21 cellular contexts compared by ENCODE assay signal in the genomic region with DNA sequence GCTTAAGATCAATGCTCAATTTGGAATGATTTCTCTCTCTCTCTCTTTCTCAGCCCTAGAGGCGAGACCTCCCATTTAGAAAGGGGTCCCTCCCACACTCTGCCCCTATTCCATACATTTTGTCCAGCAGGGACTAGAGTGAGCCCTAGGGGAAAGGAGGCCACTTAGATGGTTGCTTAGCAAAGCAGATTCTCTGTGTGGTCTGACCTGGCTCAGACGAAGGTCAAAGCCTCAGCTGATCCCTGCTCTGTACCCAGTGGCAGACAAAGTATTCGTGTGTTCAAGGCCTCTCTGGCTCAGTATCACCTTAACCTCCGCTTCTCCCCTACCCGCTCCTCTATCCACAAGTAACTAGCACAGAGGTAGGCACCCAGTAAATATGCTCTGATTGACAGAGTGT.
"Had no signal": no experiment of that assay in that cellular context is flagged by ENCODE, and none has a peak within 500 bp of the region (broad histone marks: within the 10 kb centered on the region; RNA-seq: fewer than 3 reads in every experiment).

No MANE protein-coding gene starts in this region.

- H3K27me3 ChIP-seq: body of pancreas, foreskin keratinocyte, left lung had no signal

- H3K4me3 ChIP-seq: body of pancreas, left lung had no signal

- H3K79me2 ChIP-seq: parathyroid adenoma had no signal

- FAIRE-seq: endometrium had no signal

- ATAC-seq: activated CD8-positive, alpha-beta memory T cell treated with anti-CD3 and anti-CD28 coated beads, Interleukin-2, amount 10 ng/mL, durations not matched to agents 7 days and 5 days; activated CD8-positive, alpha-beta T cell treated with anti-CD3 and anti-CD28 coated beads for 36 hours; activated naive CD8-positive, alpha-beta T cell treated with anti-CD3 and anti-CD28 coated beads, Interleukin-2, amount 50 U/mL, for 24 hours; body of pancreas; foreskin keratinocyte; left lung; natural killer cell; sciatic nerve; stimulated activated naive B cell treated with anti-CD40 and anti-IgM and Interleukin-4, amounts not matched to agents 10 μg/mL and 1 μg/mL and 100 μg/mL, for 72 hours had no signal

- DNase-seq: activated CD4-positive, alpha-beta T cell treated with anti-CD3 and anti-CD28 coated beads for 48 hours; activated CD8-positive, alpha-beta memory T cell treated with anti-CD3 and anti-CD28 coated beads, Interleukin-2, amount 10 ng/mL, durations not matched to agents 7 days and 5 days; activated CD8-positive, alpha-beta T cell treated with anti-CD3 and anti-CD28 coated beads for 36 hours; activated gamma-delta T cell; activated naive CD4-positive, alpha-beta T cell treated with anti-CD3 and anti-CD28 coated beads, Interleukin-2, amount 50 U/mL, for 16 hours; activated naive CD8-positive, alpha-beta T cell treated with anti-CD3 and anti-CD28 coated beads, Interleukin-2, amount 50 U/mL, for 24 hours; activated T-cell treated with anti-CD3 and anti-CD28 coated beads for 4 hours; body of pancreas; erythroblast; foreskin keratinocyte; immature natural killer cell; left lung; midbrain; natural killer cell; nucleus accumbens; stimulated activated CD4-positive, alpha-beta T cell treated with anti-CD3 and anti-CD28 coated beads, Interleukin-2, amount 100 ng/mL, for 48 hours; stimulated activated CD8-positive, alpha-beta memory T cell treated with anti-CD3 and anti-CD28 coated beads, Interleukin-4, amount 100 ng/mL, for 48 hours; stimulated activated naive B cell treated with anti-CD40 and anti-IgM and Interleukin-4, amounts not matched to agents 10 μg/mL and 1 μg/mL and 100 μg/mL, for 72 hours had no signal

- H3K4me1 ChIP-seq: left lung, parathyroid adenoma had no signal

- H3K9me3 ChIP-seq: body of pancreas, left lung had no signal

- H3K9ac ChIP-seq: parathyroid adenoma had no signal

- H2AFZ ChIP-seq: parathyroid adenoma had no signal

- H3K36me3 ChIP-seq: left lung had no signal

- H3K27ac ChIP-seq: body of pancreas, foreskin keratinocyte, left lung, parathyroid adenoma had no signal
